ENCODE assay signal across 8 cellular contexts in genomic region chr10:101779544-101780186, GRCh38. TPM values are rescaled to one million over a fixed set of nuclear protein-coding genes. Genes with fewer than 3 reads are reported as not detected.
A peak's percentile ranks its signal among the peaks of the same experiment; 100 is the strongest.
DNase-seq lines count a peak whose midpoint lies in the region; ATAC-seq and TF ChIP-seq lines count a peak whose summit lies in the region.

No MANE protein-coding gene starts in this region.

- H3K4me3 ChIP-seq in heart left ventricle (peak overlapping the region; percentile 9 to 58 (median 44)), thyroid gland (replicated peaks in 1 of 3) (peak overlapping the region in 2 of 3 donors; percentile 10 to 25)

- no peak for TF ChIP-seq POLR2A in heart left ventricle (IDR thresholded peaks at IDR 0.05)
- no peak for TF ChIP-seq POLR2A in thyroid gland (IDR thresholded peaks at IDR 0.05)

- no peak overlapping the region for H3K27ac ChIP-seq in heart left ventricle
- no peak overlapping the region for H3K27ac ChIP-seq in thyroid gland

- TF ChIP-seq CTCF in heart left ventricle (IDR thresholded peaks at IDR 0.05) = peak; percentile 83 to 95 (median 88)
- TF ChIP-seq CTCF in thyroid gland (IDR thresholded peaks at IDR 0.05) = peak; percentile 47 to 85 (median 60)

- H3K9me3 ChIP-seq in heart left ventricle = no peaks in the 10 kb centered on the region
- H3K9me3 ChIP-seq in thyroid gland = no peaks in the 10 kb centered on the region

- H3K27me3 ChIP-seq in heart left ventricle (peaks cover 6 to 51% (median 28%) of the 10 kb centered on the region in 9 donors), thyroid gland (peaks cover 21% of the 10 kb centered on the region)

- ATAC-seq in HG02938 (IDR thresholded peaks at IDR 0.05; ENCODE audit: unreplicated experiment) (peak; percentile 54), heart left ventricle (peak; percentile 43 to 81 (median 66)), GM21447 (IDR thresholded peaks at IDR 0.05; ENCODE audit: unreplicated experiment) (no peak)

- H3K4me1 ChIP-seq in heart left ventricle (peaks cover 0 to 68% (median 46%) of the 10 kb centered on the region in 12 donors), thyroid gland (peaks cover 27 to 48% of the 10 kb centered on the region in 2 donors)

- in situ Hi-C loops in SK-MEL-5 (cut with HindIII; ENCODE audit: low pct_unique_long_range_greater_than_20kb, low sequenced_read_pairs) = no loop called here

- H3K36me3 ChIP-seq in heart left ventricle (peaks cover 0 to 10% (median 8%) of the 10 kb centered on the region in 9 donors), thyroid gland (peaks cover 0 to 3% of the 10 kb centered on the region in 2 donors)

- intact Hi-C loops in heart left ventricle (cut with DNase I) = loop anchor here (1.0 to 10.0 kb wide), 7 partner anchors 38 to 567 kb away; partner anchors contain the start of gene OGA (in 1 of the 10)
- intact Hi-C loops in thyroid gland (cut with DNase I) = loop anchor here (5.0 kb wide), 1 partner anchor 172 kb away; no protein-coding TSS in a partner anchor

- 2 to 3% (median 2%) methylated on average over 21 to 51 of the region's 51 CpGs for WGBS in heart left ventricle, 4 donors
- 2 to 10% methylated on average over 17 to 23 of the region's 51 CpGs for WGBS in thyroid gland, 2 donors

- DNase-seq in Daoy (ENCODE audit: low read depth) (peak; percentile 77), SK-MEL-5 (ENCODE audit: low read depth, low spot score) (peak; percentile 48), heart left ventricle (peak; percentile 81 to 90 (median 85)), pons (ENCODE audit: low spot score) (peak; percentile 36), thyroid gland (peak; percentile 72 to 79)
- DNase-seq in activated naive CD8-positive, alpha-beta T cell treated with anti-CD3 and anti-CD28 coated beads, Interleukin-2, amount 50 U/mL, for 16 hours (ENCODE audit: low read depth, low spot score) = peak; percentile 69

RNA-seq across cellular contexts. Expression of gene NPM3, which starts 3.6 kb away (rescaled TPM):
- 101 and 119 TPM in 2 replicates for total RNA-seq in Daoy (2014; rRNA removed; shearing (Covaris generic))
- total RNA-seq in SK-MEL-5 (2014; rRNA removed; shearing (Covaris generic)) = 61.5 and 78.6 TPM in 2 replicates
- polyA plus RNA-seq in SK-MEL-5 (2015; cell fraction: cytosol; rRNA removed) = 82.1 and 105 TPM in 2 replicates
- 15.3 and 28.2 TPM in 2 replicates for polyA plus RNA-seq in SK-MEL-5 (2015; cell fraction: nucleus; rRNA removed)
- 10 to 100 TPM in 4 of 9 donors, 1 to 10 TPM in 5; 5.9 to 23.1 (median 8.3) TPM for total RNA-seq in heart left ventricle
- polyA plus RNA-seq in heart left ventricle = 10 to 100 TPM; 11.0 to 24.9 TPM
- 10 to 100 TPM in 3 of 4 donors, 1 to 10 TPM in 1; 9.0 to 27.3 (median 20.7) TPM for total RNA-seq in thyroid gland

RNA-seq across cellular contexts. Expression of gene FGF8, which starts 3.8 kb away (rescaled TPM):
- not detected in 2 replicates for total RNA-seq in Daoy (2014; rRNA removed; shearing (Covaris generic))
- 0.69 TPM in 1 of 2 replicates, not detected in the other for total RNA-seq in SK-MEL-5 (2014; rRNA removed; shearing (Covaris generic))
- not detected in 2 replicates for polyA plus RNA-seq in SK-MEL-5 (2015; cell fraction: cytosol; rRNA removed)
- polyA plus RNA-seq in SK-MEL-5 (2015; cell fraction: nucleus; rRNA removed) = not detected in 2 replicates
- total RNA-seq in heart left ventricle (not detected), thyroid gland (not detected)
- not detected for polyA plus RNA-seq in heart left ventricle

RNA-seq across cellular contexts. Expression of gene OGA, which starts 38.6 kb away (rescaled TPM):
- 47.6 and 58.9 TPM in 2 replicates for total RNA-seq in Daoy (2014; rRNA removed; shearing (Covaris generic))
- total RNA-seq in SK-MEL-5 (2014; rRNA removed; shearing (Covaris generic)) = 46.4 and 57.8 TPM in 2 replicates
- 39.7 and 50.8 TPM in 2 replicates for polyA plus RNA-seq in SK-MEL-5 (2015; cell fraction: cytosol; rRNA removed)
- polyA plus RNA-seq in SK-MEL-5 (2015; cell fraction: nucleus; rRNA removed) = 179 and 208 TPM in 2 replicates
- 100 to 1,000 TPM in 4 of 9 donors, 10 to 100 TPM in 5; 53.8 to 164 (median 92.6) TPM for total RNA-seq in heart left ventricle
- 10 to 100 TPM; 42.1 to 42.4 TPM for polyA plus RNA-seq in heart left ventricle
- 100 to 1,000 TPM; 114 to 205 (median 157) TPM for total RNA-seq in thyroid gland
